Comparison of ENCODE assay signal across 11 cellular contexts in the genomic region with DNA sequence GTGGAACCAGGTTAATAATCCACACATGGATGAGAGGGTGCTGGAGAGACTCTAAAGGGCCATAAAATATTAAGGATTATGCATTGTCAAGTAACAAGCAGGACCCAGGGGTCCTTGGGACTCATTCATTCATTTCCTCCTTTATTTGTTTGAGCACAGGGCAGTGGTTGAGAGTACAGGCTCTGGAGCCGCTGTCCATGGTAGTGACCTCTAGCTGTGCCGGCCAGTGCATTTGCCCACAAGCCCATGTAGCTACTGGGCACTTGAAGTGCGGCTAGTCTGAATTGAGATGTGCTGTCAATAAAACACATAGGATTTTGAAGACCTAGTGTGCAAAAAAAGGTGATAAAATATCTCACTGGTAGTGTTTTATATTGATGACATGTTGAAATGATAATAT.
DNase-seq lines count a peak whose midpoint lies in the region; ATAC-seq and TF ChIP-seq lines count a peak whose summit lies in the region.
"Had no signal": no experiment of that assay in that cellular context is flagged by ENCODE, and none has a peak within 500 bp of the region (broad histone marks: within the 10 kb centered on the region; RNA-seq: fewer than 3 reads in every experiment).

No MANE protein-coding gene starts in this region.

- no peak overlapping the region for H3K4me3 ChIP-seq in endodermal cell (ENCODE audit: low read length)
- no peak overlapping the region for H3K4me3 ChIP-seq in mesendoderm (ENCODE audit: low read length)
- H3K4me3 ChIP-seq in gastrocnemius medialis: no peak overlapping the region

- DNase-seq in EH (ENCODE audit: low read depth): peak; percentile 61
- DNase-seq in endodermal cell: peak; percentile 88
- DNase-seq in mesendoderm: peak; percentile 48
- DNase-seq in effector CD8-positive, alpha-beta T cell (lab: John Stamatoyannopoulos, UW): no peak
- no peak for DNase-seq in gastrocnemius medialis
- DNase-seq: cerebellar nuclear complex, T-helper 1 cell had no signal

- H3K4me3 Mint-ChIP-seq in endodermal cell: no peak overlapping the region

- no peaks in the 10 kb centered on the region for H3K79me2 ChIP-seq in mesendoderm (ENCODE audit: control insufficient read depth, insufficient read depth, low read length)

- TF ChIP-seq CTCF in endodermal cell (conservative IDR thresholded peaks at IDR 0.05) (no peak), gastrocnemius medialis (IDR thresholded peaks at IDR 0.05 in 4 of 5, conservative IDR thresholded peaks at IDR 0.05 in 1 of 5) (no peak)

- H3K36me3 ChIP-seq in endodermal cell (ENCODE audit: control insufficient read depth, insufficient read depth, low read length): no peaks in the 10 kb centered on the region
- H3K36me3 ChIP-seq in mesendoderm (ENCODE audit: control insufficient read depth, insufficient read depth, low read length): no peaks in the 10 kb centered on the region
- H3K36me3 ChIP-seq in gastrocnemius medialis: no peaks in the 10 kb centered on the region

- H3K4ac ChIP-seq in mesendoderm (ENCODE audit: low read depth, low read length): no peak overlapping the region

- no peaks in the 10 kb centered on the region for H3K27me3 ChIP-seq in endodermal cell (ENCODE audit: control insufficient read depth, insufficient read depth, low read length, poor library complexity, severe bottlenecking)
- H3K27me3 ChIP-seq in mesendoderm (ENCODE audit: insufficient read depth, low read length, poor library complexity): no peaks in the 10 kb centered on the region
- H3K27me3 ChIP-seq in gastrocnemius medialis: no peaks in the 10 kb centered on the region

- H2BK5ac ChIP-seq in mesendoderm (ENCODE audit: low read length): no peak overlapping the region

- H2AK5ac ChIP-seq in mesendoderm (ENCODE audit: low read length): no peak overlapping the region

- H3K4me1 Mint-ChIP-seq in endodermal cell: peaks cover 4% of the 10 kb centered on the region

- H4K5ac ChIP-seq in mesendoderm (ENCODE audit: low read length): no peak overlapping the region

- in situ Hi-C loops in gastrocnemius medialis (cut with MboI; ENCODE audit: low sequenced_read_pairs in 4 of 4): no loop called here

- H3K27ac Mint-ChIP-seq in endodermal cell: no peak overlapping the region

- no peak overlapping the region for H3K56ac ChIP-seq in mesendoderm (ENCODE audit: low read length)

- ATAC-seq in gastrocnemius medialis (no peak), GM18511 (IDR thresholded peaks at IDR 0.05; ENCODE audit: unreplicated experiment) (no peak), HG02973 (IDR thresholded peaks at IDR 0.05; ENCODE audit: unreplicated experiment) (no peak)

- H4K8ac ChIP-seq in mesendoderm (ENCODE audit: low read depth, low read length): no peak overlapping the region

- H3K9me3 Mint-ChIP-seq in endodermal cell: no peaks in the 10 kb centered on the region

- H3K18ac ChIP-seq in mesendoderm (ENCODE audit: low read length): no peak overlapping the region

- H3K4me1 ChIP-seq in endodermal cell (ENCODE audit: control insufficient read depth, insufficient read depth, low read length) (no peaks in the 10 kb centered on the region), mesendoderm (ENCODE audit: control insufficient read depth, low read depth, low read length) (no peaks in the 10 kb centered on the region), gastrocnemius medialis (no peaks in the 10 kb centered on the region)
- H3K4me1 ChIP-seq: Caco-2 had no signal

- H3K27ac ChIP-seq in endodermal cell (ENCODE audit: low read depth, low read length): no peak overlapping the region
- H3K27ac ChIP-seq in mesendoderm (ENCODE audit: low read depth, low read length): no peak overlapping the region
- no peak overlapping the region for H3K27ac ChIP-seq in gastrocnemius medialis

- H3K36me3 Mint-ChIP-seq in endodermal cell (ENCODE audit: low read depth): no peaks in the 10 kb centered on the region

- H3K79me1 ChIP-seq in mesendoderm (ENCODE audit: low read length): no peaks in the 10 kb centered on the region

- no peak overlapping the region for H3K23ac ChIP-seq in mesendoderm (ENCODE audit: low read length)

- H3K27me3 Mint-ChIP-seq in endodermal cell (ENCODE audit: insufficient read depth): no peaks in the 10 kb centered on the region

- H3K9ac ChIP-seq in endodermal cell (ENCODE audit: extremely low read depth, low read length, poor library complexity, severe bottlenecking): no peak overlapping the region
- H3K9ac ChIP-seq in mesendoderm (ENCODE audit: low read length): no peak overlapping the region

- TF ChIP-seq POLR2A in gastrocnemius medialis (IDR thresholded peaks at IDR 0.05): no peak

- no peak overlapping the region for H2BK120ac ChIP-seq in mesendoderm (ENCODE audit: low read depth, low read length)

- H3K9me3 ChIP-seq in endodermal cell (ENCODE audit: control insufficient read depth, low read length) (no peaks in the 10 kb centered on the region), gastrocnemius medialis (no peaks in the 10 kb centered on the region)
- H3K9me3 ChIP-seq: Caco-2 had no signal

- WGBS in endodermal cell (ENCODE audit: insufficient coverage in 1 of 2, insufficient read length in 1 of 2), 2 experiments: 79 to 83% methylated on average over 2 to 3 of the region's 3 CpGs
- no CpG with 5 or more reads among the region's 3 CpGs for WGBS in mesendoderm (ENCODE audit: extremely low coverage, insufficient coverage, low lambda C conversion rate)

- no peak overlapping the region for H2BK15ac ChIP-seq in mesendoderm (replicated peaks; ENCODE audit: low read depth)

- intact Hi-C loops in gastrocnemius medialis (cut with DNase I; ENCODE audit: low total_unique reads): no loop called here

- H3K4me2 ChIP-seq in mesendoderm (ENCODE audit: low read length): no peak overlapping the region

TF ChIP-seq in PFSK-1, 5 proteins besides CTCF, POLR2A, EP300 and RAD21:
- TF ChIP-seq REST (IDR thresholded peaks at IDR 0.05; ENCODE audit: insufficient read depth in 1 of 2, low read depth in 2 of 2, low read length in 2 of 2) (peak; percentile 95 to 99), SIN3A (IDR thresholded peaks at IDR 0.05; ENCODE audit: borderline replicate concordance, insufficient read depth, low read length) (no peak)

Comparison
In these comparisons a context has a peak if more than half of its experiments do, and no peak if none do; other contexts are left out.
1. DNase-seq: peak in EH (single experiment), endodermal cell (single experiment) and mesendoderm (single experiment); none in effector CD8-positive, alpha-beta T cell (single experiment) and gastrocnemius medialis (0 of 2).